ENCODE assay signal across 14 cellular contexts in the genomic region with DNA sequence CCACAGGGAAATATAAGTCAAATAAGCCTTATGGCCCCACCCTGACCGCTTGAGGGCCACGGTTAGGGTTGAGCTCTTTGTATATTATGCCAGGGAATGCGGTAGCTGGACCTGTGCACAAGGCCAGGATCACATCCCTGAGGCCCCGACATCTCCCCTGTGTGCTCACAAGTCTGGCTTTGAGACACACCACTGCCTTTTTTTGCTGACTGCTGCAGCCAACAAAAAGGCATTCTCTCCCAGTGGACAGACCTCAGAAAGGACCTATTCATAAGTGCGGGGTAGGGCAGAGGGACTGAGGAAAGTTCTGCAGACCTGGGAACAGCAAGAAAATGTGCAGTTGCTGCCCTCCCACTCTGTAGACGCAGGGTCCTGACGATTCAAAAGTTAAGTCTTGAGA. TPM values are rescaled to one million over a fixed set of nuclear protein-coding genes. Genes with fewer than 3 reads are reported as not detected.
DNase-seq lines count a peak whose midpoint lies in the region; ATAC-seq and TF ChIP-seq lines count a peak whose summit lies in the region.
"Had no signal": no experiment of that assay in that cellular context is flagged by ENCODE, and none has a peak within 500 bp of the region (broad histone marks: within the 10 kb centered on the region; RNA-seq: fewer than 3 reads in every experiment).

No MANE protein-coding gene starts in this region.

- DNase-seq in right cardiac atrium (peak in 1 of 3 donors; percentile 19), left cardiac atrium (no peak), epidermal melanocyte (ENCODE audit: insufficient read length, low spot score) (peak; percentile 68), nephron progenitor cell (no peak), tibial artery (no peak), DMS79 (lab: John Stamatoyannopoulos, UW) (no peak)
- DNase-seq: activated CD4-positive, alpha-beta T cell treated with anti-CD3 and anti-CD28 coated beads for 48 hours; activated T-cell treated with anti-CD3 and anti-CD28 coated beads, Interleukin-2, amount 50 U/mL, for 72 hours; lower lobe of right lung; sigmoid colon had no signal

- H3K4me1 ChIP-seq in right cardiac atrium (ENCODE audit: control insufficient read depth, insufficient read depth, low read length) (peaks cover 19% of the 10 kb centered on the region), tibial artery (peaks cover 0 to 19% (median 13%) of the 10 kb centered on the region in 4 donors)

- peak overlapping the region; percentile 69 for H3K27ac Mint-ChIP-seq in nephron progenitor cell
- H3K27ac Mint-ChIP-seq: activated T-cell treated with anti-CD3 and anti-CD28 coated beads, Interleukin-2, amount 50 U/mL, for 72 hours had no signal

- H3K4me3 ChIP-seq in right cardiac atrium (ENCODE audit: low read length) (no peak overlapping the region), tibial artery (no peak overlapping the region)
- H3K4me3 ChIP-seq: lower lobe of right lung, sigmoid colon had no signal

- 54% methylated on average over 7 of the region's 7 CpGs for WGBS in right cardiac atrium

- no peak overlapping the region for H3K4me3 Mint-ChIP-seq in nephron progenitor cell
- H3K4me3 Mint-ChIP-seq: activated T-cell treated with anti-CD3 and anti-CD28 coated beads, Interleukin-2, amount 50 U/mL, for 72 hours; central memory CD8-positive, alpha-beta T cell had no signal

- no peak for ATAC-seq in right cardiac atrium
- no peak for ATAC-seq in left cardiac atrium
- ATAC-seq in HG02938 (IDR thresholded peaks at IDR 0.05; ENCODE audit: unreplicated experiment) = no peak
- ATAC-seq in GM18873 (IDR thresholded peaks at IDR 0.05; ENCODE audit: low FRiP score, unreplicated experiment) = no peak
- ATAC-seq: activated T-cell treated with anti-CD3 and anti-CD28 coated beads, Interleukin-2, amount 50 U/mL, for 72 hours; lower lobe of right lung; Right ventricle myocardium inferior had no signal

- intact Hi-C loops in right cardiac atrium (cut with DNase I) = no loop called here
- intact Hi-C loops in left cardiac atrium (cut with DNase I) = loop anchor here in 1 of 2 donors (5.0 kb wide), 1 partner anchor 47 kb away; no protein-coding TSS in a partner anchor
- intact Hi-C loops in tibial artery (cut with DNase I; ENCODE audit: low total_unique reads) = no loop called here

- H3K27me3 Mint-ChIP-seq in nephron progenitor cell (ENCODE audit: low read depth, poor library complexity) = peaks cover 3% of the 10 kb centered on the region
- H3K27me3 Mint-ChIP-seq: central memory CD8-positive, alpha-beta T cell had no signal

- no peaks in the 10 kb centered on the region for H3K9me3 ChIP-seq in right cardiac atrium (ENCODE audit: control insufficient read depth, low read length)
- H3K9me3 ChIP-seq in tibial artery = no peaks in the 10 kb centered on the region
- H3K9me3 ChIP-seq: lower lobe of right lung, sigmoid colon had no signal

- H3K27me3 ChIP-seq in right cardiac atrium (ENCODE audit: control insufficient read depth, insufficient read depth) (no peaks in the 10 kb centered on the region), tibial artery (no peaks in the 10 kb centered on the region)
- H3K27me3 ChIP-seq: sigmoid colon had no signal

- peak overlapping the region; percentile 21 for H3K27ac ChIP-seq in right cardiac atrium (ENCODE audit: low read length)
- H3K27ac ChIP-seq in tibial artery = no peak overlapping the region
- H3K27ac ChIP-seq: lower lobe of right lung had no signal

- H3K36me3 ChIP-seq in tibial artery = peaks cover 7 to 15% (median 7%) of the 10 kb centered on the region in 3 donors

- H3K36me3 Mint-ChIP-seq in nephron progenitor cell (ENCODE audit: low read depth) = no peaks in the 10 kb centered on the region

- H3K9me3 Mint-ChIP-seq in nephron progenitor cell = no peaks in the 10 kb centered on the region
- H3K9me3 Mint-ChIP-seq: activated T-cell treated with anti-CD3 and anti-CD28 coated beads, Interleukin-2, amount 50 U/mL, for 72 hours; central memory CD8-positive, alpha-beta T cell had no signal

- peaks cover 72% of the 10 kb centered on the region for H3K4me1 Mint-ChIP-seq in nephron progenitor cell

- TF ChIP-seq CTCF in nephron progenitor cell (IDR thresholded peaks at IDR 0.05) (no peak), tibial artery (IDR thresholded peaks at IDR 0.05) (no peak)

RNA-seq across cellular contexts. Expression of a gene that starts 3.4 kb away (rescaled TPM):
- total RNA-seq in right cardiac atrium (10 to 100 TPM; 34.6 to 57.4 (median 40.8) TPM), left cardiac atrium (10 to 100 TPM; 40.8 to 48.5 TPM)
- polyA plus RNA-seq in right cardiac atrium = 28.6 TPM

RNA-seq across cellular contexts. Expression of a gene that starts 24.1 kb away (rescaled TPM):
- total RNA-seq in right cardiac atrium = 1,000 to 10,000 TPM in 1 of 4 donors, 100 to 1,000 TPM in 3; 414 to 1,307 (median 766) TPM
- 987 TPM for polyA plus RNA-seq in right cardiac atrium
- total RNA-seq in left cardiac atrium = 1,000 to 10,000 TPM in 1 of 2 donors, 100 to 1,000 TPM in 1; 829 to 1,367 TPM

RNA-seq across cellular contexts. Expression of a gene that starts 31.0 kb away (rescaled TPM):
- total RNA-seq in right cardiac atrium (10 to 100 TPM; 52.6 to 68.1 (median 57.5) TPM), left cardiac atrium (10 to 100 TPM; 46.2 to 62.5 TPM)
- 20.4 TPM for polyA plus RNA-seq in right cardiac atrium

RNA-seq across cellular contexts. Expression of a gene that starts 56.8 kb away (rescaled TPM):
- total RNA-seq in right cardiac atrium (10 to 100 TPM; 28.2 to 39.2 (median 30.5) TPM), left cardiac atrium (10 to 100 TPM; 29.2 to 42.5 TPM)
- 25.7 TPM for polyA plus RNA-seq in right cardiac atrium

RNA-seq across cellular contexts. Expression of a gene that starts 57.4 kb away (rescaled TPM):
- 10 to 100 TPM; 20.6 to 23.8 (median 22.3) TPM for total RNA-seq in right cardiac atrium
- 8.0 TPM for polyA plus RNA-seq in right cardiac atrium
- total RNA-seq in left cardiac atrium = 10 to 100 TPM; 20.3 to 21.0 TPM
